ENCODE assay signal across 32 cellular contexts in the genomic region with DNA sequence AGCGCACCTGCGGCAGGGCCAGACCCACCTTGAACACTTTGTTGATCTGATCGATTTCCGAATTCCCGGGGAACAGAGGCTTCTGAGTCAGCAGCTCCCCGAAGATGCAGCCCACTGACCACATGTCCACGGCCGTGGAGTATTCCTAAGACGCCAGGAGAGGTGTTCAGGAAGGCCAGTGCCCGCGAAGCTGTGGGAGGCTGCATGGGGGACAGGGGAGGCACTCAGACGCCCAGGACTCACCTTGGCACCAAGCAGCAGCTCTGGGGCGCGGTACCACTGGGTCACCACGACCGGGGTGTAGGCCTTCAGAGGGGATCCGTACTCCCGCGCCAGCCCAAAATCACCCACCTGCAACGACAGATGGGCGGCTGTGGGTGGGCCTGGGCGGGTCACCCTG. TPM values are rescaled to one million over a fixed set of nuclear protein-coding genes. Genes with fewer than 3 reads are reported as not detected.
DNase-seq lines count a peak whose midpoint lies in the region; ATAC-seq and TF ChIP-seq lines count a peak whose summit lies in the region.
"Had no signal": no experiment of that assay in that cellular context is flagged by ENCODE, and none has a peak within 500 bp of the region (broad histone marks: within the 10 kb centered on the region; RNA-seq: fewer than 3 reads in every experiment).

No MANE protein-coding gene starts in this region.

- no peaks in the 10 kb centered on the region for H4K20me1 ChIP-seq in MM.1S (ENCODE audit: insufficient read depth, low read length)

- no peaks in the 10 kb centered on the region for H3K36me3 ChIP-seq in MM.1S (replicated peaks; ENCODE audit: insufficient read depth, low read length)
- H3K36me3 ChIP-seq: ovary had no signal

- no peak overlapping the region for H3K4me3 Mint-ChIP-seq in activated T-cell treated with anti-CD3 and anti-CD28 coated beads, Interleukin-2, amount 50 U/mL, for 24 hours
- H3K4me3 Mint-ChIP-seq: activated CD8-positive, alpha-beta T cell treated with anti-CD3 and anti-CD28 coated beads, Interleukin-2, amount 10 ng/mL, durations not matched to agents 7 days and 5 days; activated naive CD4-positive, alpha-beta T cell treated with anti-CD3 and anti-CD28 coated beads for 36 hours; activated T-cell treated with anti-CD3 and anti-CD28 coated beads, Interleukin-2, amount 50 U/mL, for 72 hours; brain; nephron progenitor cell; T-helper 17 cell had no signal

- no peaks in the 10 kb centered on the region for H3K79me2 ChIP-seq in MM.1S (ENCODE audit: low read length)

- intact Hi-C loops in left colon (cut with DNase I, micrococcal nuclease) = no loop called here

- H3K27ac Mint-ChIP-seq in activated T-cell treated with anti-CD3 and anti-CD28 coated beads, Interleukin-2, amount 50 U/mL, for 24 hours = no peak overlapping the region
- H3K27ac Mint-ChIP-seq: activated CD8-positive, alpha-beta T cell treated with anti-CD3 and anti-CD28 coated beads, Interleukin-2, amount 10 ng/mL, durations not matched to agents 7 days and 5 days; activated naive CD4-positive, alpha-beta T cell treated with anti-CD3 and anti-CD28 coated beads for 36 hours; activated T-cell treated with anti-CD3 and anti-CD28 coated beads, Interleukin-2, amount 50 U/mL, for 72 hours; brain; nephron progenitor cell; T-helper 17 cell had no signal

- H3F3A ChIP-seq in MM.1S (ENCODE audit: insufficient read depth, low read length) = no peaks in the 10 kb centered on the region

- no peak overlapping the region for H3K4me3 ChIP-seq in MM.1S (ENCODE audit: low read length)
- H3K4me3 ChIP-seq: esophagus squamous epithelium, lower lobe of right lung, ovary, thoracic aorta had no signal

- H3K9me2 ChIP-seq in MM.1S (replicated peaks; ENCODE audit: insufficient read depth, low read length) = no peaks in the 10 kb centered on the region

- no peaks in the 10 kb centered on the region for H3K4me1 ChIP-seq in MM.1S (ENCODE audit: low read length)
- H3K4me1 ChIP-seq: esophagus squamous epithelium, foreskin keratinocyte, lower lobe of right lung had no signal

- no peak overlapping the region for H2AFZ ChIP-seq in MM.1S (ENCODE audit: low read length)

- H3K27ac ChIP-seq in caudate nucleus (ENCODE audit: low read depth, low read length) (no peak overlapping the region), MM.1S (ENCODE audit: low read length) (no peak overlapping the region)
- H3K27ac ChIP-seq: esophagus squamous epithelium, foreskin keratinocyte, KMS-11, lower lobe of right lung, ovary, thoracic aorta had no signal

- no peak overlapping the region for H3K9ac ChIP-seq in MM.1S (ENCODE audit: low read length)
- H3K9ac ChIP-seq: KMS-11 had no signal

- no peaks in the 10 kb centered on the region for H3K9me3 ChIP-seq in MM.1S (replicated peaks; ENCODE audit: insufficient read depth, low read length)
- H3K9me3 ChIP-seq: esophagus squamous epithelium, lower lobe of right lung, ovary, thoracic aorta had no signal

- H3K4me1 Mint-ChIP-seq in activated T-cell treated with anti-CD3 and anti-CD28 coated beads, Interleukin-2, amount 50 U/mL, for 24 hours (ENCODE audit: low read depth) = no peaks in the 10 kb centered on the region
- H3K4me1 Mint-ChIP-seq: brain, nephron progenitor cell, T-helper 17 cell had no signal

- H3K27me3 ChIP-seq in MM.1S (replicated peaks; ENCODE audit: insufficient read depth, low read length) = no peaks in the 10 kb centered on the region
- H3K27me3 ChIP-seq: esophagus squamous epithelium, foreskin keratinocyte, ovary had no signal

- peak; percentile 23 for DNase-seq in activated T-cell treated with anti-CD3 and anti-CD28 coated beads, Interleukin-2, amount 50 U/mL, for 24 hours
- DNase-seq in activated T-cell treated with anti-CD3 and anti-CD28 coated beads for 4 hours (no peak), HuH-7 (ENCODE audit: low spot score) (peak; percentile 0), left colon (peak; percentile 4 to 9), caudate nucleus (lab: John Stamatoyannopoulos, UW) (no peak), MM.1S (no peak), UCSD-AML1 (lab: John Stamatoyannopoulos, UW; ENCODE audit: unreplicated experiment) (no peak)
- peak; percentile 21 for DNase-seq in stimulated activated CD8-positive, alpha-beta memory T cell treated with anti-CD3 and anti-CD28 coated beads, Interleukin-4, amount 100 ng/mL, for 48 hours
- DNase-seq: ACHN; activated CD4-positive, CD25-positive, alpha-beta regulatory T cell treated with anti-CD3 and anti-CD28 coated beads, Interleukin-2, amount 50 U/mL, for 72 hours; activated CD8-positive, alpha-beta T cell treated with anti-CD3 and anti-CD28 coated beads, Interleukin-2, amount 10 ng/mL, durations not matched to agents 7 days and 5 days; activated naive CD4-positive, alpha-beta T cell treated with anti-CD3 and anti-CD28 coated beads for 36 hours; activated T-cell treated with anti-CD3 and anti-CD28 coated beads, Interleukin-2, amount 50 U/mL, for 72 hours; amniotic stem cell; DMS 273 treated with DMSO at 0.1 percent for 48 hours; EL; esophagus squamous epithelium; foreskin keratinocyte; lower lobe of right lung; NCI-H1417; NCI-H2029 treated with DMSO at 0.1 percent for 48 hours; NCI-H526 treated with DMSO at 0.1 percent for 48 hours; nephron progenitor cell; PC-3; small intestine; stimulated activated naive CD4-positive, alpha-beta T cell; T-helper 17 cell had no signal

- peaks cover 20% of the 10 kb centered on the region for H3K36me3 Mint-ChIP-seq in activated T-cell treated with anti-CD3 and anti-CD28 coated beads, Interleukin-2, amount 50 U/mL, for 24 hours (ENCODE audit: low read depth)

- no peaks in the 10 kb centered on the region for H3K9me3 Mint-ChIP-seq in activated T-cell treated with anti-CD3 and anti-CD28 coated beads, Interleukin-2, amount 50 U/mL, for 24 hours
- H3K9me3 Mint-ChIP-seq: activated naive CD4-positive, alpha-beta T cell treated with anti-CD3 and anti-CD28 coated beads for 36 hours; activated T-cell treated with anti-CD3 and anti-CD28 coated beads, Interleukin-2, amount 50 U/mL, for 72 hours; brain; nephron progenitor cell had no signal

- H3K4me2 ChIP-seq in MM.1S (ENCODE audit: low read depth, low read length) = no peak overlapping the region
- H3K4me2 ChIP-seq: KMS-11 had no signal

- TF ChIP-seq CTCF in MM.1S (IDR thresholded peaks at IDR 0.05; ENCODE audit: low read length) = no peak

- ATAC-seq in left colon = no peak
- ATAC-seq: activated CD8-positive, alpha-beta T cell treated with anti-CD3 and anti-CD28 coated beads, Interleukin-2, amount 10 ng/mL, durations not matched to agents 7 days and 5 days; activated T-cell treated with anti-CD3 and anti-CD28 coated beads, Interleukin-2, amount 50 U/mL, for 72 hours; foreskin keratinocyte; lower lobe of right lung; PC-3; Right ventricle myocardium inferior; T-helper 17 cell had no signal

- H3K27me3 Mint-ChIP-seq in activated T-cell treated with anti-CD3 and anti-CD28 coated beads, Interleukin-2, amount 50 U/mL, for 24 hours = no peaks in the 10 kb centered on the region
- H3K27me3 Mint-ChIP-seq: brain, T-helper 17 cell had no signal

RNA-seq across cellular contexts. Expression of a gene that starts 11.2 kb away (rescaled TPM):
- 10 to 100 TPM; 39.0 to 57.0 TPM for total RNA-seq in left colon

RNA-seq across cellular contexts. Expression of a gene that starts 20.4 kb away (rescaled TPM):
- 10 to 100 TPM; 66.4 to 72.3 TPM for total RNA-seq in left colon

RNA-seq across cellular contexts. Expression of a gene that starts 45.0 kb away (rescaled TPM):
- 10 to 100 TPM; 29.6 to 37.0 TPM for total RNA-seq in left colon

Comparison
In these comparisons a context has a peak if more than half of its experiments do, and no peak if none do; other contexts are left out.
1. DNase-seq: peak in activated T-cell treated with anti-CD3 and anti-CD28 coated beads, Interleukin-2, amount 50 U/mL, for 24 hours (single experiment), HuH-7 (single experiment), left colon (2 of 2) and stimulated activated CD8-positive, alpha-beta memory T cell treated with anti-CD3 and anti-CD28 coated beads, Interleukin-4, amount 100 ng/mL, for 48 hours (single experiment); none in activated T-cell treated with anti-CD3 and anti-CD28 coated beads for 4 hours (single experiment), caudate nucleus (0 of 61), MM.1S (single experiment) and UCSD-AML1 (single experiment).